Comparison of ENCODE assay signal across 34 cellular contexts in genomic region chr7:98646465-98646864, GRCh38. TPM values are rescaled to one million over a fixed set of nuclear protein-coding genes. Genes with fewer than 3 reads are reported as not detected.
"Had no signal": no experiment of that assay in that cellular context is flagged by ENCODE, and none has a peak within 500 bp of the region (broad histone marks: within the 10 kb centered on the region; RNA-seq: fewer than 3 reads in every experiment).

No MANE protein-coding gene starts in this region.

- H3K9me3 ChIP-seq: MG63 had no signal

- H3K27me3 ChIP-seq: MG63 had no signal

- H3K4me3 ChIP-seq: MG63 had no signal

- H3K4me2 ChIP-seq: KMS-11 had no signal

- H3K27ac ChIP-seq: KMS-11 had no signal

- H3K9ac ChIP-seq: KMS-11 had no signal

- H3K36me3 ChIP-seq: MG63 had no signal

- DNase-seq: Karpas-422, Kasumi-1, MG63, MM.1S, MV-4-11, NCI-H1048, NCI-H1092, NCI-H1092 treated with DMSO at 0.1 percent for 48 hours, NCI-H1105, NCI-H1105 treated with DMSO at 0.1 percent for 48 hours, NCI-H1417, NCI-H1417 treated with DMSO at 0.1 percent for 48 hours, NCI-H1436, NCI-H1436 treated with DMSO at 0.1 percent for 48 hours, NCI-H146, NCI-H1694, NCI-H1694 treated with DMSO at 0.1 percent for 48 hours, NCI-H187, NCI-H187 treated with DMSO at 0.1 percent for 48 hours, NCI-H1930, NCI-H2029, NCI-H2029 treated with DMSO at 0.1 percent for 48 hours, NCI-H2081, NCI-H2107, NCI-H2171, NCI-H2227 treated with DMSO at 0.1 percent for 48 hours, NCI-H226, NCI-H446, NCI-H446 treated with DMSO at 0.1 percent for 48 hours, NCI-H510A, NCI-H510A treated with DMSO at 0.1 percent for 48 hours had no signal

RNA-seq across cellular contexts. Expression of gene NPTX2, which starts 29.4 kb away (rescaled TPM):
- total RNA-seq: M059J, MCF 10A had no signal
